In genomic region chr11:13691296-13691899, GRCh38 we compare ENCODE assay signal across 19 cellular contexts. TPM values are rescaled to one million over a fixed set of nuclear protein-coding genes. Genes with fewer than 3 reads are reported as not detected.
DNase-seq lines count a peak whose midpoint lies in the region; ATAC-seq, FAIRE-seq and TF ChIP-seq lines count a peak whose summit lies in the region.
"Had no signal": no experiment of that assay in that cellular context is flagged by ENCODE, and none has a peak within 500 bp of the region (broad histone marks: within the 10 kb centered on the region; RNA-seq: fewer than 3 reads in every experiment).

No MANE protein-coding gene starts in this region.

- intact Hi-C loops in upper lobe of right lung (cut with DNase I), result no loop called here

- no peak for TF ChIP-seq CTCF in upper lobe of right lung (IDR thresholded peaks at IDR 0.05)

- ATAC-seq in esophagus mucosa (peak; percentile 28), upper lobe of right lung (peak; percentile 56), GM19467 (IDR thresholded peaks at IDR 0.05; ENCODE audit: unreplicated experiment) (no peak)
- ATAC-seq: Panc1 had no signal

- H3K4me3 ChIP-seq in upper lobe of right lung, result no peak overlapping the region
- H3K4me3 ChIP-seq: SK-N-MC had no signal

- no peak for TF ChIP-seq POLR2A in H54 (IDR thresholded peaks at IDR 0.05; ENCODE audit: low read depth, low read length)

- peak; percentile 53 for FAIRE-seq in H54 (lab: Jason Lieb, UNC)
- FAIRE-seq: D721Med had no signal

- DNase-seq in H54 (ENCODE audit: insufficient read length, low spot score) (no peak), MV-4-11 (lab: John Stamatoyannopoulos, UW) (peak; percentile 68), upper lobe of right lung (no peak), substantia nigra (lab: John Stamatoyannopoulos, UW) (no peak), T-helper 9 cell (no peak)
- DNase-seq: BE2C; CD4-positive, alpha-beta memory T cell; DMS79; GOT3; NCI-H1417 treated with DMSO at 0.1 percent for 48 hours; NCI-H1930; NCI-H446 treated with DMSO at 0.1 percent for 48 hours; NCI-H748 treated with DMSO at 0.1 percent for 48 hours had no signal

- H3K27ac ChIP-seq in upper lobe of right lung, result no peak overlapping the region
- no peak overlapping the region for H3K27ac ChIP-seq in substantia nigra (ENCODE audit: low read depth, low read length, poor library complexity, severe bottlenecking)
- H3K27ac ChIP-seq: KMS-11, SK-N-MC had no signal

- H3K36me3 ChIP-seq in upper lobe of right lung, result peaks cover 12% of the 10 kb centered on the region
- H3K36me3 ChIP-seq: BE2C had no signal

- no peaks in the 10 kb centered on the region for H3K27me3 ChIP-seq in upper lobe of right lung
- H3K27me3 ChIP-seq: BE2C had no signal

- H3K4me1 ChIP-seq in upper lobe of right lung, result no peaks in the 10 kb centered on the region
- H3K4me1 ChIP-seq: BE2C had no signal

- no peaks in the 10 kb centered on the region for H3K9me3 ChIP-seq in upper lobe of right lung
- H3K9me3 ChIP-seq: BE2C had no signal

RNA-seq across cellular contexts. Expression of gene FAR1, which starts 22.9 kb away (rescaled TPM):
- total RNA-seq in esophagus mucosa (113 TPM), upper lobe of right lung (59.7 TPM)
